8 cellular contexts compared by ENCODE assay signal in the genomic region with DNA sequence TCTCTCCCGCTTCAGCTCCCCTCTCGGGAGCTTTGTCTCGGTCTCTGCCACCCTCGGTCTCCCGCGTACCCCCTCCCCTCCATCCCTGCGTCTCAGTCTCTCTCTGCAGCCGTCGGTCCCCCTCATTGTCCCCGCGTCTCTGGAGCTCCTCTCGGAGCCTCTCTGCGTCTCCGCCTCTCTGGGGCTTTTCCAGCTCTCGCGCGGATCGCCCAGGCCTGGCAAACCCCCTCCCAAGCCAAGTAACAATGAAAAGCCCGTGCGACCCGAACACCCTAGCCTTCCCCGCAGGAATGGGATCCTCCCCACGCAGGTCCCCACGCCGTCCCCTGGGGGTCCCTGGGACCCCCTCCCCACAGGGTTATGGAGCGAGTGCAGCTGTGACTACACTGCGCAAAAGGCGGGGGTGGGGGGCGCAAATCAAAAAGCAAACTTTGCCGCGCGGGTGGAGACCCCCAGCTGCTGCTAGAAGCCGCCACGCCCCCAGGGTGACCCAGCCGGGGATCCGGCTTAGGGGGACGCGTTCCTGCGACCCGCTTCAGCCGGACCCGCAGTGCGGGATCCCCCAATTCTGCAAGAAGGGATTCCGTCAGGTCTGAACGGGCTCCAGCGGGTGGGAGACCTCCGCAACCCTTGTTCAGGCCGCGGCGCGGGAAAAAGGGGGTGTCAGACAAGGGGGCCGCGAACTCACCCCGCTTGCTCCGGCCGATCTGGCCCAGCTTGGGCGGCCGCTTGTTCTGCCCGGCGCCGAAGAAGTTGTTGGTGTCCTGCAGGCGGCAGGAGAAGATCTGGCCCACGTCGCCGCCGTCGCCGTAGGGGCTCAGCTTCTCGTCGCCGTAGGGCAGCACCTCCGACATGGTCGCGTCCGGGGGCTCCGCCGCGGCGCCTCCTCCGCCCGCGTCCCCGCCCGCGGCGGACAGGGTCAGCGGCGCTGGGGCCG. TPM values are rescaled to one million over a fixed set of nuclear protein-coding genes. Genes with fewer than 3 reads are reported as not detected.
DNase-seq lines count a peak whose midpoint lies in the region; ATAC-seq and TF ChIP-seq lines count a peak whose summit lies in the region.

No MANE protein-coding gene starts in this region.

- H3K36me3 ChIP-seq in Peyer's patch: no peaks in the 10 kb centered on the region
- H3K36me3 ChIP-seq in esophagus squamous epithelium: no peaks in the 10 kb centered on the region
- no peaks in the 10 kb centered on the region for H3K36me3 ChIP-seq in neural progenitor cell

- DNase-seq in EH (ENCODE audit: low read depth): peak; percentile 30
- no peak for DNase-seq in Peyer's patch
- DNase-seq in esophagus squamous epithelium (lab: John Stamatoyannopoulos, UW): no peak
- peak; percentile 69 for DNase-seq in neural progenitor cell (ENCODE audit: low spot score)
- no peak for DNase-seq in RPMI8226
- no peak for DNase-seq in GM13977 (ENCODE audit: low spot score)
- DNase-seq in putamen (ENCODE audit: low spot score): no peak

- in situ Hi-C loops in GM13977 (cut with MboI; ENCODE audit: low pct_unique_long_range_greater_than_20kb, low sequenced_read_pairs, unreplicated experiment): no loop called here

- peak overlapping the region; percentile 57 for H3K27ac Mint-ChIP-seq in neural progenitor cell

- intact Hi-C loops in esophagus squamous epithelium (cut with DNase I): no loop called here

- H3K9me3 ChIP-seq in Peyer's patch: no peaks in the 10 kb centered on the region
- no peaks in the 10 kb centered on the region for H3K9me3 ChIP-seq in esophagus squamous epithelium
- H3K9me3 ChIP-seq in neural progenitor cell (ENCODE audit: low read depth): no peaks in the 10 kb centered on the region

- H3K79me2 ChIP-seq in neural progenitor cell (ENCODE audit: low read depth): peaks cover 4% of the 10 kb centered on the region

- WGBS in esophagus squamous epithelium, 2 donors: 0 to 3% methylated on average over 10 to 21 of the region's 89 CpGs

- ATAC-seq in HG02642 (IDR thresholded peaks at IDR 0.05; ENCODE audit: poor library complexity, unreplicated experiment): no peak

- no peak overlapping the region for H3K9ac ChIP-seq in neural progenitor cell

- TF ChIP-seq CTCF in Peyer's patch (IDR thresholded peaks at IDR 0.05) (no peak), esophagus squamous epithelium (IDR thresholded peaks at IDR 0.05) (no peak), neural progenitor cell (IDR thresholded peaks at IDR 0.05) (no peak), GM13977 (IDR thresholded peaks at IDR 0.05; ENCODE audit: extremely low read depth, insufficient read depth, missing control alignments) (no peak)

- H3K4me1 ChIP-seq in Peyer's patch (peaks cover 0 to 58% (median 12%) of the 10 kb centered on the region in 4 donors), esophagus squamous epithelium (peaks cover 16 to 48% (median 25%) of the 10 kb centered on the region in 3 donors), neural progenitor cell (peaks cover 24% of the 10 kb centered on the region)

- peak overlapping the region; percentile 5 for H2AFZ ChIP-seq in neural progenitor cell (replicated peaks)

- H3K4me3 ChIP-seq in Peyer's patch: peak overlapping the region; percentile 55 to 92 (median 70)
- peak overlapping the region; percentile 46 to 76 (median 62) for H3K4me3 ChIP-seq in esophagus squamous epithelium
- peak overlapping the region; percentile 95 for H3K4me3 ChIP-seq in neural progenitor cell

- H3K27me3 Mint-ChIP-seq in neural progenitor cell (ENCODE audit: insufficient read depth, low read depth): peaks cover 30% of the 10 kb centered on the region

- H3K27me3 ChIP-seq in Peyer's patch: no peaks in the 10 kb centered on the region
- peaks cover 6 to 99% (median 9%) of the 10 kb centered on the region in 4 donors for H3K27me3 ChIP-seq in esophagus squamous epithelium
- peaks cover 90% of the 10 kb centered on the region for H3K27me3 ChIP-seq in neural progenitor cell

- H3K4me3 Mint-ChIP-seq in neural progenitor cell: peak overlapping the region; percentile 95

- H3K4me2 ChIP-seq in neural progenitor cell: peak overlapping the region; percentile 94

- peaks cover 54% of the 10 kb centered on the region for H3F3A ChIP-seq in neural progenitor cell (ENCODE audit: low read depth)

- H3K4me1 Mint-ChIP-seq in neural progenitor cell: peaks cover 30% of the 10 kb centered on the region

- H4K20me1 ChIP-seq in neural progenitor cell (ENCODE audit: low read depth): peaks cover 33% of the 10 kb centered on the region

- H3K36me3 Mint-ChIP-seq in neural progenitor cell: peaks cover 3% of the 10 kb centered on the region

- TF ChIP-seq POLR2A in Peyer's patch (IDR thresholded peaks at IDR 0.05): no peak
- TF ChIP-seq POLR2A in esophagus squamous epithelium (IDR thresholded peaks at IDR 0.05): no peak

- H3K27ac ChIP-seq in Peyer's patch: peak overlapping the region; percentile 31 to 100 (median 86)
- H3K27ac ChIP-seq in esophagus squamous epithelium: peak overlapping the region; percentile 5 to 89 (median 80)
- H3K27ac ChIP-seq in neural progenitor cell: no peak overlapping the region

- no peaks in the 10 kb centered on the region for H3K9me3 Mint-ChIP-seq in neural progenitor cell

RNA-seq across cellular contexts. Expression of a gene that starts 1.2 kb away (rescaled TPM):
- total RNA-seq in Peyer's patch (10 to 100 TPM; 18.2 to 89.7 (median 75.1) TPM), esophagus squamous epithelium (10 to 100 TPM in 1 of 4 donors, 1 to 10 TPM in 3; 3.1 to 12.8 (median 6.8) TPM), neural progenitor cell (ENCODE audit: low replicate concordance) (6.0 and 11.4 TPM in 2 replicates)

RNA-seq across cellular contexts. Expression of a gene that starts 23.2 kb away (rescaled TPM):
- total RNA-seq in Peyer's patch (10 to 100 TPM in 3 of 4 donors, 1 to 10 TPM in 1; 5.8 to 42.9 (median 28.7) TPM), esophagus squamous epithelium (10 to 100 TPM; 19.0 to 35.6 (median 26.2) TPM), neural progenitor cell (ENCODE audit: low replicate concordance) (6.7 and 18.9 TPM in 2 replicates)

Comparison
In these comparisons a context has a peak if more than half of its experiments do, and no peak if none do; other contexts are left out.
1. DNase-seq: peak in EH (single experiment) and neural progenitor cell (single experiment); none in Peyer's patch (0 of 3), esophagus squamous epithelium (single experiment), RPMI8226 (single experiment), GM13977 (single experiment) and putamen (single experiment).
2. Peak in every context shown above with its lines, with median percentiles within 50 percentile points of each other: H3K4me3 ChIP-seq.